Comparison of ENCODE assay signal across 8 cellular contexts in the genomic region with DNA sequence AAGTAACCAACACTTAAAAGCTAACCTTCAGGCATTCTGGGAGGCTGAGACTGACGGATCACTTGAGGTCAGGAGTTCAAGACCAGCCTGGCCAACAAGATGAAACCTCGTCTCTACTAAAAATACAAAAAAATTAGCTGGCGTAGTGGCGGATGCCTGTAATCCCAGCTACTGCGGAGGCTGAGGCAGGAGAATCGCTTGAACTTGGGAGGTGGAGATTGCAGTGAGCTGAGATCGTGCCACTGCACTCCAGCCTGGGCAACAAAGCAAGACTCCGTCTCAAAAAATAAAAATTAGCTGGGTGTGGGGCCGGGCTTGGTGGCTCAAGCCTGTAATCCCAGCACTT. TPM values are rescaled to one million over a fixed set of nuclear protein-coding genes. Genes with fewer than 3 reads are reported as not detected.
DNase-seq lines count a peak whose midpoint lies in the region; ATAC-seq and TF ChIP-seq lines count a peak whose summit lies in the region.
"Not testable (repeated sequence)": the region's sequence is repeated elsewhere in the genome, so short reads cannot be mapped to it uniquely, and the experiment has no call there.

No MANE protein-coding gene starts in this region.

- POLR2A ChIA-PET in OCI-LY7 (lab: Charles Lee), result interaction anchor here (0.8 to 1.5 kb wide), 3 partner anchors 14 to 56 kb away, joined by 3 to 5 read pairs (median 3); a partner anchor contains a TSS
- POLR2A ChIA-PET in activated CD8-positive, alpha-beta T cell treated with anti-CD3 and anti-CD28 coated beads, Interleukin-2, amount 10 ng/mL, durations not matched to agents 7 days and 5 days (lab: Charles Lee), result interaction anchor here (0.6 to 18.3 kb wide), 10 partner anchors 8 to 154 kb away, joined by 3 to 415 read pairs (median 4); a partner anchor contains a TSS

- H3K4me3 Mint-ChIP-seq in Calu3 (ENCODE audit: low read depth, unreplicated experiment), result peak overlapping the region; percentile 61
- H3K4me3 Mint-ChIP-seq in activated CD8-positive, alpha-beta T cell treated with anti-CD3 and anti-CD28 coated beads, Interleukin-2, amount 10 ng/mL, durations not matched to agents 7 days and 5 days, result peak overlapping the region; percentile 87
- H3K4me3 Mint-ChIP-seq in brain, result peak overlapping the region in 2 of 5 experiments; percentile 3 to 62

- H3K9ac ChIP-seq in mesendoderm (ENCODE audit: low read length), result not testable (repeated sequence)

- intact Hi-C loops in Calu3 (cut with micrococcal nuclease; ENCODE audit: unreplicated experiment); tibial artery (cut with DNase I; ENCODE audit: low total_unique reads): not testable (repeated sequence)
- intact Hi-C loops in OCI-LY7 (cut with micrococcal nuclease; ENCODE audit: unreplicated experiment), result loop anchor here (10.0 kb wide), 1 partner anchor 121 kb away; no protein-coding TSS in a partner anchor
- intact Hi-C loops in heart left ventricle (cut with DNase I), result loop anchor here in 3 of 10 donors (5.0 to 10.0 kb wide), 2 partner anchors 43 to 111 kb away; a partner anchor contains a TSS
- intact Hi-C loops in psoas muscle (cut with DNase I), result loop anchor here in 1 of 2 donors (5.0 kb wide), 1 partner anchor 43 kb away; no protein-coding TSS in a partner anchor

- H3K9me3 ChIP-seq in OCI-LY7 (ENCODE audit: low read length); heart left ventricle; psoas muscle; tibial artery: not testable (repeated sequence)

- WGBS in heart left ventricle, 4 donors, result 65 to 77% (median 66%) methylated on average over 9 of the region's 9 CpGs
- no CpG with 5 or more reads among the region's 9 CpGs for WGBS in mesendoderm (ENCODE audit: extremely low coverage, insufficient coverage, low lambda C conversion rate)
- 65 to 73% (median 70%) methylated on average over 9 of the region's 9 CpGs for WGBS in psoas muscle, 3 donors

- H3K79me2 ChIP-seq in OCI-LY7 (ENCODE audit: insufficient read depth, low read depth, low read length); mesendoderm (ENCODE audit: control insufficient read depth, insufficient read depth, low read length): not testable (repeated sequence)

- H4K20me1 ChIP-seq in OCI-LY7 (ENCODE audit: insufficient read depth, low read length), result not testable (repeated sequence)

- H3K9me3 Mint-ChIP-seq in Calu3 (ENCODE audit: low read depth, unreplicated experiment); activated CD8-positive, alpha-beta T cell treated with anti-CD3 and anti-CD28 coated beads, Interleukin-2, amount 10 ng/mL, durations not matched to agents 7 days and 5 days (ENCODE audit: insufficient read depth); brain: not testable (repeated sequence)

- H3K4me1 Mint-ChIP-seq in Calu3 (ENCODE audit: low read depth, unreplicated experiment) (peaks cover 15% of the 10 kb centered on the region), brain (peaks cover 24% of the 10 kb centered on the region)
- peaks cover 61% of the 10 kb centered on the region for H3K4me1 Mint-ChIP-seq in activated CD8-positive, alpha-beta T cell treated with anti-CD3 and anti-CD28 coated beads, Interleukin-2, amount 10 ng/mL, durations not matched to agents 7 days and 5 days (ENCODE audit: low read depth)

- not testable (repeated sequence) for H3K4me3 ChIP-seq in OCI-LY7 (ENCODE audit: low read depth, low read length, poor library complexity, severe bottlenecking); mesendoderm (ENCODE audit: low read length)
- H3K4me3 ChIP-seq in heart left ventricle (peak overlapping the region in 3 of 12 donors; percentile 23 to 44 (median 24)), psoas muscle (peak overlapping the region; percentile 39), tibial artery (peak overlapping the region in 1 of 2 donors; percentile 31)

- H3K4me2 ChIP-seq in OCI-LY7 (ENCODE audit: low read length); mesendoderm (ENCODE audit: low read length): not testable (repeated sequence)

- H2BK5ac ChIP-seq in mesendoderm (ENCODE audit: low read length), result not testable (repeated sequence)

- H3K36me3 Mint-ChIP-seq in Calu3 (ENCODE audit: insufficient read depth, unreplicated experiment), result peaks cover 16% of the 10 kb centered on the region
- H3K36me3 Mint-ChIP-seq in activated CD8-positive, alpha-beta T cell treated with anti-CD3 and anti-CD28 coated beads, Interleukin-2, amount 10 ng/mL, durations not matched to agents 7 days and 5 days (ENCODE audit: low read depth); brain: not testable (repeated sequence)

- H3K27ac Mint-ChIP-seq in Calu3 (ENCODE audit: unreplicated experiment), result peak overlapping the region; percentile 63
- H3K27ac Mint-ChIP-seq in activated CD8-positive, alpha-beta T cell treated with anti-CD3 and anti-CD28 coated beads, Interleukin-2, amount 10 ng/mL, durations not matched to agents 7 days and 5 days, result peak overlapping the region; percentile 95
- H3K27ac Mint-ChIP-seq in brain, result peak overlapping the region in 3 of 5 experiments; percentile 6 to 92 (median 48)

- H3K18ac ChIP-seq in mesendoderm (ENCODE audit: low read length), result not testable (repeated sequence)

- peaks cover 30% of the 10 kb centered on the region for H3K4me1 ChIP-seq in OCI-LY7 (ENCODE audit: insufficient read depth, low read length, poor library complexity, severe bottlenecking)
- H3K4me1 ChIP-seq in heart left ventricle, result peaks cover 4 to 73% (median 15%) of the 10 kb centered on the region in 12 donors
- H3K4me1 ChIP-seq in mesendoderm (ENCODE audit: control insufficient read depth, low read depth, low read length); psoas muscle: not testable (repeated sequence)
- H3K4me1 ChIP-seq in tibial artery, result peaks cover 0 to 38% (median 17%) of the 10 kb centered on the region in 4 donors

- H2BK120ac ChIP-seq in mesendoderm (ENCODE audit: low read depth, low read length), result not testable (repeated sequence)

- not testable (repeated sequence) for ATAC-seq in activated CD8-positive, alpha-beta T cell treated with anti-CD3 and anti-CD28 coated beads, Interleukin-2, amount 10 ng/mL, durations not matched to agents 7 days and 5 days; heart left ventricle; psoas muscle

- peaks cover 16% of the 10 kb centered on the region for H3K27me3 Mint-ChIP-seq in Calu3 (ENCODE audit: unreplicated experiment)
- not testable (repeated sequence) for H3K27me3 Mint-ChIP-seq in activated CD8-positive, alpha-beta T cell treated with anti-CD3 and anti-CD28 coated beads, Interleukin-2, amount 10 ng/mL, durations not matched to agents 7 days and 5 days (ENCODE audit: low read depth); brain

- DNase-seq in Calu3; OCI-LY7 (ENCODE audit: low spot score); activated CD8-positive, alpha-beta T cell treated with anti-CD3 and anti-CD28 coated beads, Interleukin-2, amount 10 ng/mL, durations not matched to agents 7 days and 5 days; heart left ventricle; mesendoderm; psoas muscle; tibial artery: not testable (repeated sequence)

- TF ChIP-seq CTCF in Calu3 (IDR thresholded peaks at IDR 0.05; ENCODE audit: unreplicated experiment); OCI-LY7 (conservative IDR thresholded peaks at IDR 0.05; ENCODE audit: low read length); brain (conservative IDR thresholded peaks at IDR 0.05); heart left ventricle (IDR thresholded peaks at IDR 0.05); psoas muscle (IDR thresholded peaks at IDR 0.05); tibial artery (IDR thresholded peaks at IDR 0.05): not testable (repeated sequence)

- not testable (repeated sequence) for TF ChIP-seq POLR2A in heart left ventricle (IDR thresholded peaks at IDR 0.05)

- not testable (repeated sequence) for H3K27me3 ChIP-seq in heart left ventricle; mesendoderm (ENCODE audit: insufficient read depth, low read length, poor library complexity); psoas muscle (ENCODE audit: insufficient read depth in 3 of 3, low read length in 2 of 3); tibial artery

- H3K23ac ChIP-seq in mesendoderm (ENCODE audit: low read length), result not testable (repeated sequence)

- not testable (repeated sequence) for H3K4ac ChIP-seq in mesendoderm (ENCODE audit: low read depth, low read length)

- CTCF ChIA-PET in Calu3 (lab: Charles Lee), result interaction anchor here (0.6 to 0.9 kb wide), 2 partner anchors 16 to 42 kb away, joined by 3 to 6 read pairs; no protein-coding TSS in a partner anchor
- CTCF ChIA-PET in OCI-LY7 (lab: Charles Lee; ENCODE audit: unreplicated experiment), result not testable (repeated sequence)
- CTCF ChIA-PET in activated CD8-positive, alpha-beta T cell treated with anti-CD3 and anti-CD28 coated beads, Interleukin-2, amount 10 ng/mL, durations not matched to agents 7 days and 5 days (lab: Charles Lee), result interaction anchor here (1.2 to 8.0 kb wide), 7 partner anchors 8 to 227 kb away, joined by 4 to 135 read pairs (median 17); a partner anchor contains a TSS

- H2BK15ac ChIP-seq in mesendoderm (replicated peaks; ENCODE audit: low read depth), result not testable (repeated sequence)

- H3K79me1 ChIP-seq in mesendoderm (ENCODE audit: low read length), result not testable (repeated sequence)

- not testable (repeated sequence) for H3K27ac ChIP-seq in OCI-LY7 (ENCODE audit: low read depth, low read length, poor library complexity, severe bottlenecking); mesendoderm (ENCODE audit: low read depth, low read length)
- H3K27ac ChIP-seq in heart left ventricle, result peak overlapping the region in 11 of 12 donors; percentile 36 to 87 (median 79)
- H3K27ac ChIP-seq in psoas muscle, result peak overlapping the region; percentile 50
- peak overlapping the region; percentile 67 to 81 for H3K27ac ChIP-seq in tibial artery

- peak overlapping the region; percentile 91 for H3K56ac ChIP-seq in mesendoderm (ENCODE audit: low read length)

- H3K9me2 ChIP-seq in OCI-LY7 (ENCODE audit: insufficient read depth, low read length), result not testable (repeated sequence)

- H2AK5ac ChIP-seq in mesendoderm (ENCODE audit: low read length), result not testable (repeated sequence)

- not testable (repeated sequence) for H4K5ac ChIP-seq in mesendoderm (ENCODE audit: low read length)

- BruUV-seq in Calu3 (replicated peaks; lab: Mats Ljungman, UMichigan); OCI-LY7 (replicated peaks; lab: Mats Ljungman, UMichigan): not testable (repeated sequence)

- H3K36me3 ChIP-seq in OCI-LY7 (ENCODE audit: insufficient read depth, low read length); heart left ventricle; mesendoderm (ENCODE audit: control insufficient read depth, insufficient read depth, low read length); psoas muscle (ENCODE audit: insufficient read depth in 1 of 2, low read depth in 1 of 2); tibial artery: not testable (repeated sequence)

- H4K8ac ChIP-seq in mesendoderm (ENCODE audit: low read depth, low read length), result not testable (repeated sequence)

- H2AFZ ChIP-seq in OCI-LY7 (ENCODE audit: low read length), result peak overlapping the region; percentile 7; the same call in 1 of the 2 replicates

RNA-seq across cellular contexts. Expression of a gene that starts 17.2 kb away (rescaled TPM):
- total RNA-seq in Calu3 (2022), result 72.0 and 90.5 TPM in 2 replicates
- total RNA-seq in OCI-LY7 (2014; rRNA removed; shearing (Covaris generic)), result 12.5 and 13.8 TPM in 2 replicates
- 47.5 and 48.7 TPM in 2 replicates for total RNA-seq in OCI-LY7 (2022)
- total RNA-seq in activated CD8-positive, alpha-beta T cell treated with anti-CD3 and anti-CD28 coated beads, Interleukin-2, amount 10 ng/mL, durations not matched to agents 7 days and 5 days, result 100 to 1,000 TPM; 290 to 302 TPM
- 8.2 TPM for polyA plus RNA-seq in brain (ENCODE audit: insufficient read depth, low read depth, low replicate concordance)
- 10 to 100 TPM; 30.1 to 92.7 (median 45.8) TPM for total RNA-seq in heart left ventricle
- 10 to 100 TPM; 10.1 to 48.5 TPM for polyA plus RNA-seq in heart left ventricle
- polyA plus RNA-seq in mesendoderm (2013, experiment 1 of 2), result 1.4 TPM
- 1.7 TPM for polyA plus RNA-seq in mesendoderm (2013, experiment 2 of 2)
- 10 to 100 TPM; 20.8 to 57.6 (median 40.1) TPM for total RNA-seq in psoas muscle
- 10 to 100 TPM; 15.6 to 40.2 (median 28.5) TPM for polyA plus RNA-seq in psoas muscle

RNA-seq across cellular contexts. Expression of a gene that starts 55.1 kb away (rescaled TPM):
- 96.1 and 104 TPM in 2 replicates for total RNA-seq in Calu3 (2022)
- total RNA-seq in OCI-LY7 (2014; rRNA removed; shearing (Covaris generic)), result 425 and 474 TPM in 2 replicates
- 294 and 316 TPM in 2 replicates for total RNA-seq in OCI-LY7 (2022)
- total RNA-seq in activated CD8-positive, alpha-beta T cell treated with anti-CD3 and anti-CD28 coated beads, Interleukin-2, amount 10 ng/mL, durations not matched to agents 7 days and 5 days, result 100 to 1,000 TPM; 309 to 313 TPM
- polyA plus RNA-seq in brain (ENCODE audit: insufficient read depth, low read depth, low replicate concordance), result 202 TPM
- total RNA-seq in heart left ventricle, result 10 to 100 TPM; 18.0 to 44.4 (median 30.2) TPM
- polyA plus RNA-seq in heart left ventricle, result 100 to 1,000 TPM in 1 of 2 donors, 10 to 100 TPM in 1; 42.4 to 109 TPM
- 147 TPM for polyA plus RNA-seq in mesendoderm (2013, experiment 1 of 2)
- polyA plus RNA-seq in mesendoderm (2013, experiment 2 of 2), result 152 TPM
- total RNA-seq in psoas muscle, result 10 to 100 TPM; 14.8 to 32.4 (median 26.6) TPM
- polyA plus RNA-seq in psoas muscle, result 10 to 100 TPM; 38.7 to 93.0 (median 45.3) TPM
